Comparison of ENCODE assay signal across 8 cellular contexts in genomic region chr20:20003088-20003954, GRCh38. TPM values are rescaled to one million over a fixed set of nuclear protein-coding genes. Genes with fewer than 3 reads are reported as not detected.
DNase-seq lines count a peak whose midpoint lies in the region; ATAC-seq, FAIRE-seq and TF ChIP-seq lines count a peak whose summit lies in the region.

No MANE protein-coding gene starts in this region.

- no peak overlapping the region for H3K9ac ChIP-seq in rectal smooth muscle tissue (ENCODE audit: low read length)

- WGBS in gastroesophageal sphincter (ENCODE audit: low coverage in 1 of 2), 2 donors, result 19% methylated on average over 13 to 23 of the region's 23 CpGs

- in situ Hi-C loops in SK-MEL-5 (cut with HindIII; ENCODE audit: low pct_unique_long_range_greater_than_20kb, low sequenced_read_pairs), result no loop called here

- H3K27ac ChIP-seq in gastroesophageal sphincter, result peak overlapping the region; percentile 36 to 75 (median 70)
- peak overlapping the region; percentile 63 for H3K27ac ChIP-seq in rectal smooth muscle tissue (ENCODE audit: low read depth, low read length)

- H3K4me1 ChIP-seq in gastroesophageal sphincter (peaks cover 0 to 51% (median 16%) of the 10 kb centered on the region in 3 donors), rectal smooth muscle tissue (ENCODE audit: control insufficient read depth, insufficient read depth, low read length) (peaks cover 11% of the 10 kb centered on the region)

- H3K36me3 ChIP-seq in gastroesophageal sphincter (peaks cover 0 to 37% of the 10 kb centered on the region in 2 donors), rectal smooth muscle tissue (ENCODE audit: control insufficient read depth, insufficient read depth, low read length) (peaks cover 12% of the 10 kb centered on the region)

- ATAC-seq in gastroesophageal sphincter (peak; percentile 66), HG02970 (IDR thresholded peaks at IDR 0.05; ENCODE audit: low FRiP score, unreplicated experiment) (no peak)

- TF ChIP-seq POLR2A in gastroesophageal sphincter (IDR thresholded peaks at IDR 0.05), result no peak

- no peak for TF ChIP-seq CTCF in gastroesophageal sphincter (IDR thresholded peaks at IDR 0.05)

- no peaks in the 10 kb centered on the region for H3K9me3 ChIP-seq in gastroesophageal sphincter

- H3K4me3 ChIP-seq in gastroesophageal sphincter (peak overlapping the region; percentile 21 to 30), rectal smooth muscle tissue (ENCODE audit: low read length) (peak overlapping the region; percentile 45)

- no peaks in the 10 kb centered on the region for H3K27me3 ChIP-seq in gastroesophageal sphincter
- H3K27me3 ChIP-seq in rectal smooth muscle tissue (ENCODE audit: control insufficient read depth, insufficient read depth, low read length), result no peaks in the 10 kb centered on the region

- FAIRE-seq in GM19239 (lab: Jason Lieb, UNC), result no peak

- DNase-seq in GM19239 (ENCODE audit: insufficient read length, low spot score) (peak; percentile 14), SK-MEL-5 (ENCODE audit: low read depth, low spot score) (peak; percentile 21), RKO (ENCODE audit: low spot score) (no peak), amniotic stem cell (lab: John Stamatoyannopoulos, UW) (no peak)
- no peak for DNase-seq in activated CD4-positive, CD25-positive, alpha-beta regulatory T cell (lab: John Stamatoyannopoulos, UW)

- no peak for TF ChIP-seq EP300 in gastroesophageal sphincter (IDR thresholded peaks at IDR 0.05)

RNA-seq across cellular contexts. Expression of gene NAA20, which starts 13.8 kb away (rescaled TPM):
- 89.5 and 95.8 TPM in 2 replicates for total RNA-seq in SK-MEL-5 (2014; rRNA removed; shearing (Covaris generic))
- 101 and 112 TPM in 2 replicates for polyA plus RNA-seq in SK-MEL-5 (2015; cell fraction: cytosol; rRNA removed)
- polyA plus RNA-seq in SK-MEL-5 (2015; cell fraction: nucleus; rRNA removed), result 48.9 and 57.0 TPM in 2 replicates
- total RNA-seq in gastroesophageal sphincter, result 10 to 100 TPM; 22.7 to 47.0 (median 31.0) TPM

RNA-seq across cellular contexts. Expression of gene CRNKL1, which starts 48.9 kb away (rescaled TPM):
- 61.4 and 73.7 TPM in 2 replicates for total RNA-seq in SK-MEL-5 (2014; rRNA removed; shearing (Covaris generic))
- polyA plus RNA-seq in SK-MEL-5 (2015; cell fraction: cytosol; rRNA removed), result 20.1 and 23.7 TPM in 2 replicates
- polyA plus RNA-seq in SK-MEL-5 (2015; cell fraction: nucleus; rRNA removed), result 29.5 and 32.0 TPM in 2 replicates
- 10 to 100 TPM; 24.9 to 37.7 (median 31.7) TPM for total RNA-seq in gastroesophageal sphincter

RNA-seq across cellular contexts. Expression of gene CFAP61, which starts 49.0 kb away (rescaled TPM):
- total RNA-seq in SK-MEL-5 (2014; rRNA removed; shearing (Covaris generic)), result 39.3 and 54.6 TPM in 2 replicates
- 20.2 and 27.1 TPM in 2 replicates for polyA plus RNA-seq in SK-MEL-5 (2015; cell fraction: cytosol; rRNA removed)
- 38.9 and 57.5 TPM in 2 replicates for polyA plus RNA-seq in SK-MEL-5 (2015; cell fraction: nucleus; rRNA removed)
- total RNA-seq in gastroesophageal sphincter, result under 1 TPM in 3 of 4 donors, not detected in 1; 0.27 to 0.54 (median 0.30) TPM

Comparison
In these comparisons a context has a peak if more than half of its experiments do, and no peak if none do; other contexts are left out.
1. DNase-seq: peak in GM19239 (single experiment) and SK-MEL-5 (single experiment); none in activated CD4-positive, CD25-positive, alpha-beta regulatory T cell (0 of 4), RKO (single experiment) and amniotic stem cell (single experiment).
2. RNA of gene CFAP61, which starts 49.0 kb away (total RNA-seq): 39.3 to 54.6 TPM in SK-MEL-5; 0.27 to 0.54 TPM in gastroesophageal sphincter; every median in the first group is over 10 times any median in the second.